1 cellular context compared by ENCODE assay signal in genomic region chr9:37421914-37422288, GRCh38.
TF ChIP-seq lines count a peak whose summit lies in the region.

No MANE protein-coding gene starts in this region.

TF ChIP-seq in K562, 482 proteins besides CTCF, POLR2A, EP300 and RAD21 (continued from another document):
- peak; percentile 33; the same call in 1 of the 2 replicates for TF ChIP-seq NR2C1 (IDR thresholded peaks at IDR 0.05)
- no peak for TF ChIP-seq NR2C1 (tag; IDR thresholded peaks at IDR 0.05)
- TF ChIP-seq, protein P1, sequence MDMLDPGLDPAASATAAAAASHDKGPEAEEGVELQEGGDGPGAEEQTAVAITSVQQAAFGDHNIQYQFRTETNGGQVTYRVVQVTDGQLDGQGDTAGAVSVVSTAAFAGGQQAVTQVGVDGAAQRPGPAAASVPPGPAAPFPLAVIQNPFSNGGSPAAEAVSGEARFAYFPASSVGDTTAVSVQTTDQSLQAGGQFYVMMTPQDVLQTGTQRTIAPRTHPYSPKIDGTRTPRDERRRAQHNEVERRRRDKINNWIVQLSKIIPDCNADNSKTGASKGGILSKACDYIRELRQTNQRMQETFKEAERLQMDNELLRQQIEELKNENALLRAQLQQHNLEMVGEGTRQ (CRISPR knock-in tag; IDR thresholded peaks at IDR 0.05): peak; percentile 88; the same call in 1 of the 2 replicates
- 0 out of 2 replicates have a peak, but pooled peaks have one; percentile 58 for TF ChIP-seq MBD1 (CRISPR knock-in tag; IDR thresholded peaks at IDR 0.05)
- TF ChIP-seq NR1H2 (CRISPR knock-in tag; IDR thresholded peaks at IDR 0.05): 0 out of 2 replicates have a peak, but pooled peaks have one; percentile 5
- TF ChIP-seq RNF2 (IDR thresholded peaks at IDR 0.05): no peak; the same call in 1 of the 2 replicates
- TF ChIP-seq NR4A1 (CRISPR knock-in tag; IDR thresholded peaks at IDR 0.05): no peak
- peak; percentile 29; the same call in 1 of the 2 replicates for TF ChIP-seq NR4A1 (tag; IDR thresholded peaks at IDR 0.05)
- TF ChIP-seq, protein P2, sequence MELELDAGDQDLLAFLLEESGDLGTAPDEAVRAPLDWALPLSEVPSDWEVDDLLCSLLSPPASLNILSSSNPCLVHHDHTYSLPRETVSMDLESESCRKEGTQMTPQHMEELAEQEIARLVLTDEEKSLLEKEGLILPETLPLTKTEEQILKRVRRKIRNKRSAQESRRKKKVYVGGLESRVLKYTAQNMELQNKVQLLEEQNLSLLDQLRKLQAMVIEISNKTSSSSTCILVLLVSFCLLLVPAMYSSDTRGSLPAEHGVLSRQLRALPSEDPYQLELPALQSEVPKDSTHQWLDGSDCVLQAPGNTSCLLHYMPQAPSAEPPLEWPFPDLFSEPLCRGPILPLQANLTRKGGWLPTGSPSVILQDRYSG (tag; conservative IDR thresholded peaks at IDR 0.05; ENCODE audit: low read depth): peak; percentile 69; the same call in 1 of the 2 replicates
- no peak for TF ChIP-seq MYBL2 (IDR thresholded peaks at IDR 0.05; ENCODE audit: low read depth)
- no peak for TF ChIP-seq MYBL2 (CRISPR knock-in tag; IDR thresholded peaks at IDR 0.05; ENCODE audit: borderline replicate concordance)
